Comparison of ENCODE assay signal across 18 cellular contexts in the genomic region with DNA sequence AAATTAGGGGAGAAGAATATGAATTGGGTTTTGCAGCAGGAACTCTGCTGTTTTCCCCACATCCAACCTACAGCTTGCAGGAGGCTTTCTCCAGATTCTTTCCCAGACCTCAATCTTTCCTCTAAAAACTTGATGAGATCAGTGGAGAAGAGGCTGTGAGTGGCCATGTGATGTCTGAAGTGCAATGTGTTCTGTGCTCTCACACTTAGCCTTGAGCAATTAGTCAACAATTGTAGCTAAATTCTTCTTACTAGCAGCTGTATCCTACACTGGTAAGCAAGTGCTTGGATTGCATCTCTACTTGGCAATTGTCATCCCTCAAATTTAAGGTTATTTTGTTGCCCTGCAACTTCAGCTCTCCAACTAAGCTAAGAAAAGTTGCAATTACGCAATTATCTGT.
DNase-seq lines count a peak whose midpoint lies in the region; ATAC-seq and TF ChIP-seq lines count a peak whose summit lies in the region.
"Had no signal": no experiment of that assay in that cellular context is flagged by ENCODE, and none has a peak within 500 bp of the region (broad histone marks: within the 10 kb centered on the region; RNA-seq: fewer than 3 reads in every experiment).

No MANE protein-coding gene starts in this region.

- H3K4me3 Mint-ChIP-seq in chondrocyte (ENCODE audit: unreplicated experiment): no peak overlapping the region
- no peak overlapping the region for H3K4me3 Mint-ChIP-seq in activated CD8-positive, alpha-beta T cell treated with anti-CD3 and anti-CD28 coated beads for 36 hours
- H3K4me3 Mint-ChIP-seq: CD14-positive monocyte had no signal

- H3K27me3 Mint-ChIP-seq in chondrocyte (ENCODE audit: low read depth): no peaks in the 10 kb centered on the region
- no peaks in the 10 kb centered on the region for H3K27me3 Mint-ChIP-seq in activated CD8-positive, alpha-beta T cell treated with anti-CD3 and anti-CD28 coated beads for 36 hours

- no peaks in the 10 kb centered on the region for H3K27me3 ChIP-seq in gastroesophageal sphincter

- ATAC-seq in gastroesophageal sphincter: peak; percentile 69
- no peak for ATAC-seq in activated CD8-positive, alpha-beta T cell treated with anti-CD3 and anti-CD28 coated beads for 36 hours

- no peaks in the 10 kb centered on the region for H3K36me3 Mint-ChIP-seq in chondrocyte (ENCODE audit: low read depth)
- H3K36me3 Mint-ChIP-seq in activated CD8-positive, alpha-beta T cell treated with anti-CD3 and anti-CD28 coated beads for 36 hours (ENCODE audit: low read depth): no peaks in the 10 kb centered on the region
- H3K36me3 Mint-ChIP-seq: CD14-positive monocyte had no signal

- H3K4me1 ChIP-seq in gastroesophageal sphincter: no peaks in the 10 kb centered on the region

- CTCF ChIA-PET in activated CD8-positive, alpha-beta T cell treated with anti-CD3 and anti-CD28 coated beads for 36 hours (lab: Charles Lee): no interaction called here

- no peaks in the 10 kb centered on the region for H3K9me3 ChIP-seq in gastroesophageal sphincter

- WGBS in gastroesophageal sphincter (ENCODE audit: low coverage in 1 of 2), 2 donors: 0% methylated on average over 1 of the region's 1 CpG

- no peaks in the 10 kb centered on the region for H3K36me3 ChIP-seq in gastroesophageal sphincter

- H3K4me1 Mint-ChIP-seq in chondrocyte (ENCODE audit: low read depth): no peaks in the 10 kb centered on the region
- H3K4me1 Mint-ChIP-seq in activated CD8-positive, alpha-beta T cell treated with anti-CD3 and anti-CD28 coated beads for 36 hours (ENCODE audit: low read depth): no peaks in the 10 kb centered on the region
- H3K4me1 Mint-ChIP-seq: CD14-positive monocyte had no signal

- no peak for TF ChIP-seq POLR2A in gastroesophageal sphincter (IDR thresholded peaks at IDR 0.05)

- no peak overlapping the region for H3K27ac Mint-ChIP-seq in chondrocyte (ENCODE audit: unreplicated experiment)
- H3K27ac Mint-ChIP-seq in activated CD8-positive, alpha-beta T cell treated with anti-CD3 and anti-CD28 coated beads for 36 hours: no peak overlapping the region
- H3K27ac Mint-ChIP-seq: CD14-positive monocyte had no signal

- intact Hi-C loops in activated CD8-positive, alpha-beta T cell treated with anti-CD3 and anti-CD28 coated beads for 36 hours (cut with micrococcal nuclease): no loop called here
- intact Hi-C loops in head of caudate nucleus (cut with DNase I): no loop called here

- TF ChIP-seq CTCF in gastroesophageal sphincter (IDR thresholded peaks at IDR 0.05) (no peak), chondrocyte (IDR thresholded peaks at IDR 0.05) (no peak)
- TF ChIP-seq CTCF in activated CD8-positive, alpha-beta T cell treated with anti-CD3 and anti-CD28 coated beads for 36 hours (IDR thresholded peaks at IDR 0.05): no peak

- no peak overlapping the region for H3K4me3 ChIP-seq in gastroesophageal sphincter

- POLR2A ChIA-PET in activated CD8-positive, alpha-beta T cell treated with anti-CD3 and anti-CD28 coated beads for 36 hours (lab: Charles Lee): no interaction called here

- peak; percentile 18 for DNase-seq in DMS53 (lab: John Stamatoyannopoulos, UW)
- no peak for DNase-seq in DMS53 treated with DMSO at 0.1 percent for 48 hours (lab: John Stamatoyannopoulos, UW; ENCODE audit: unreplicated experiment)
- peak; percentile 19 for DNase-seq in NCI-H128 (lab: John Stamatoyannopoulos, UW; ENCODE audit: unreplicated experiment)
- peak; percentile 2 to 68 for DNase-seq in NCI-H524 (lab: John Stamatoyannopoulos, UW)
- DNase-seq in chondrocyte (ENCODE audit: low spot score): no peak
- no peak for DNase-seq in activated CD8-positive, alpha-beta T cell treated with anti-CD3 and anti-CD28 coated beads for 36 hours
- DNase-seq in head of caudate nucleus: no peak
- DNase-seq: GOT3, KBM-7, NCI-H1436 treated with DMSO at 0.1 percent for 48 hours, NCI-H2029, NCI-H226, NCI-H774, OCI-M1, Right ventricle myocardium superior had no signal

- no peak overlapping the region for H3K27ac ChIP-seq in gastroesophageal sphincter
- H3K27ac ChIP-seq: 22Rv1 had no signal

- no peaks in the 10 kb centered on the region for H3K9me3 Mint-ChIP-seq in chondrocyte (ENCODE audit: low read depth)
- peaks cover 20% of the 10 kb centered on the region for H3K9me3 Mint-ChIP-seq in activated CD8-positive, alpha-beta T cell treated with anti-CD3 and anti-CD28 coated beads for 36 hours

- no peak for TF ChIP-seq EP300 in gastroesophageal sphincter (IDR thresholded peaks at IDR 0.05)

Comparison
In these comparisons a context has a peak if more than half of its experiments do, and no peak if none do; other contexts are left out.
1. DNase-seq: peak in DMS53 (single experiment), NCI-H128 (single experiment) and NCI-H524 (2 of 2); none in DMS53 treated with DMSO at 0.1 percent for 48 hours (single experiment), chondrocyte (single experiment), activated CD8-positive, alpha-beta T cell treated with anti-CD3 and anti-CD28 coated beads for 36 hours (single experiment) and head of caudate nucleus (0 of 42).